Comparison of ENCODE assay signal across 27 cellular contexts in genomic region chr10:100881552-100882250, GRCh38. TPM values are rescaled to one million over a fixed set of nuclear protein-coding genes. Genes with fewer than 3 reads are reported as not detected.
A peak's percentile ranks its signal among the peaks of the same experiment; 100 is the strongest.
DNase-seq lines count a peak whose midpoint lies in the region; ATAC-seq, FAIRE-seq and TF ChIP-seq lines count a peak whose summit lies in the region.
"Had no signal": no experiment of that assay in that cellular context is flagged by ENCODE, and none has a peak within 500 bp of the region (broad histone marks: within the 10 kb centered on the region; RNA-seq: fewer than 3 reads in every experiment).

No MANE protein-coding gene starts in this region.

- peak; percentile 32 for DNase-seq in activated CD4-positive, alpha-beta T cell treated with anti-CD3 and anti-CD28 coated beads for 36 hours
- DNase-seq in activated CD4-positive, alpha-beta T cell treated with anti-CD3 and anti-CD28 coated beads, Interleukin-2, amount 10 ng/mL, durations not matched to agents 7 days and 5 days, result no peak
- peak in 1 of 2 experiments; percentile 58 for DNase-seq in SJCRH30
- no peak for DNase-seq in HepG2 (ENCODE audit: low spot score)
- DNase-seq in testis, result peak; percentile 33
- no peak for DNase-seq in esophagus muscularis mucosa (ENCODE audit: extremely low spot score)
- no peak for DNase-seq in activated CD4-positive, alpha-beta memory T cell treated with anti-CD3 and anti-CD28 coated beads, Interleukin-2, amount 10 ng/mL, durations not matched to agents 7 days and 5 days
- DNase-seq: 8988T; activated CD4-positive, alpha-beta T cell treated with anti-CD3 and anti-CD28 coated beads, Interleukin-2, amount 50 U/mL, for 4 hours; activated naive CD4-positive, alpha-beta T cell treated with Interleukin-2 at 50 U/mL for 16 hours; activated T-cell treated with anti-CD3 and anti-CD28 coated beads for 4 hours; anterior cingulate cortex; heart left ventricle; naive B cell; NCI-H146; NCI-H2171 treated with DMSO at 0.1 percent for 48 hours; NCI-H69; SHP77; T-helper 17 cell had no signal

- TF ChIP-seq CTCF in HepG2 (CRISPR knock-in tag; IDR thresholded peaks at IDR 0.05) (no peak), testis (IDR thresholded peaks at IDR 0.05) (no peak), esophagus muscularis mucosa (IDR thresholded peaks at IDR 0.05) (no peak)

- CTCF ChIA-PET in activated CD4-positive, alpha-beta T cell treated with anti-CD3 and anti-CD28 coated beads for 36 hours (lab: Charles Lee), result interaction anchor here (0.7 to 1.9 kb wide), 8 partner anchors 10 to 449 kb away, joined by 3 to 10 read pairs (median 3); no protein-coding TSS in a partner anchor
- CTCF ChIA-PET in activated CD4-positive, alpha-beta T cell treated with anti-CD3 and anti-CD28 coated beads, Interleukin-2, amount 10 ng/mL, durations not matched to agents 7 days and 5 days (lab: Charles Lee), result interaction anchor here (0.7 to 1.0 kb wide), 2 partner anchors 9 to 336 kb away, joined by 3 read pairs; no protein-coding TSS in a partner anchor
- CTCF ChIA-PET in HepG2 (lab: Yijun Ruan, JAX; ENCODE audit: low intra/inter-chr PET ratio, low total read pairs), result no interaction called here
- CTCF ChIA-PET in activated CD4-positive, alpha-beta memory T cell treated with anti-CD3 and anti-CD28 coated beads, Interleukin-2, amount 10 ng/mL, durations not matched to agents 7 days and 5 days (lab: Charles Lee), result no interaction called here

- H3K9me3 ChIP-seq in SJCRH30 (replicated peaks), result no peaks in the 10 kb centered on the region
- H3K9me3 ChIP-seq in HepG2 (ENCODE audit: low read length), result no peaks in the 10 kb centered on the region
- no peaks in the 10 kb centered on the region for H3K9me3 ChIP-seq in testis
- no peaks in the 10 kb centered on the region for H3K9me3 ChIP-seq in esophagus muscularis mucosa
- H3K9me3 ChIP-seq: BLaER1 treated with 17β-estradiol and CSF1 and Interleukin-3, amounts not matched to agents 10 nM and 100 nM; heart left ventricle; tibial nerve had no signal

- WGBS in HepG2 (ENCODE audit: low lambda C conversion rate), result 2% methylated on average over 4 of the region's 5 CpGs
- WGBS in testis, 2 donors, result 35 to 63% methylated on average over 5 of the region's 5 CpGs
- 77% methylated on average over 5 of the region's 5 CpGs for WGBS in esophagus muscularis mucosa

- no peak overlapping the region for H3K27ac Mint-ChIP-seq in activated CD4-positive, alpha-beta T cell treated with anti-CD3 and anti-CD28 coated beads for 36 hours
- H3K27ac Mint-ChIP-seq in activated CD4-positive, alpha-beta T cell treated with anti-CD3 and anti-CD28 coated beads, Interleukin-2, amount 10 ng/mL, durations not matched to agents 7 days and 5 days, result no peak overlapping the region
- H3K27ac Mint-ChIP-seq in activated CD4-positive, alpha-beta memory T cell treated with anti-CD3 and anti-CD28 coated beads, Interleukin-2, amount 10 ng/mL, durations not matched to agents 7 days and 5 days, result no peak overlapping the region
- H3K27ac Mint-ChIP-seq: stimulated activated effector memory CD8-positive, alpha-beta T cell treated with anti-CD3 and anti-CD28 coated beads, Interleukin-12 subunit alpha, Interleukin-12 subunit beta, amount 100 ng/mL, for 72 hours; T-helper 17 cell had no signal

- TF ChIP-seq RAD21 in HepG2 (CRISPR knock-in tag; IDR thresholded peaks at IDR 0.05), result no peak

- H3K9me3 Mint-ChIP-seq in activated CD4-positive, alpha-beta T cell treated with anti-CD3 and anti-CD28 coated beads for 36 hours (ENCODE audit: low read depth), result no peaks in the 10 kb centered on the region
- H3K9me3 Mint-ChIP-seq in activated CD4-positive, alpha-beta T cell treated with anti-CD3 and anti-CD28 coated beads, Interleukin-2, amount 10 ng/mL, durations not matched to agents 7 days and 5 days, result no peaks in the 10 kb centered on the region
- no peaks in the 10 kb centered on the region for H3K9me3 Mint-ChIP-seq in activated CD4-positive, alpha-beta memory T cell treated with anti-CD3 and anti-CD28 coated beads, Interleukin-2, amount 10 ng/mL, durations not matched to agents 7 days and 5 days
- H3K9me3 Mint-ChIP-seq: naive B cell; stimulated activated effector memory CD8-positive, alpha-beta T cell treated with anti-CD3 and anti-CD28 coated beads, Interleukin-12 subunit alpha, Interleukin-12 subunit beta, amount 100 ng/mL, for 72 hours had no signal

- H3K4me1 Mint-ChIP-seq in activated CD4-positive, alpha-beta T cell treated with anti-CD3 and anti-CD28 coated beads for 36 hours, result peaks cover 4% of the 10 kb centered on the region
- no peaks in the 10 kb centered on the region for H3K4me1 Mint-ChIP-seq in activated CD4-positive, alpha-beta T cell treated with anti-CD3 and anti-CD28 coated beads, Interleukin-2, amount 10 ng/mL, durations not matched to agents 7 days and 5 days
- H3K4me1 Mint-ChIP-seq in activated CD4-positive, alpha-beta memory T cell treated with anti-CD3 and anti-CD28 coated beads, Interleukin-2, amount 10 ng/mL, durations not matched to agents 7 days and 5 days, result no peaks in the 10 kb centered on the region
- H3K4me1 Mint-ChIP-seq: naive B cell; stimulated activated effector memory CD8-positive, alpha-beta T cell treated with anti-CD3 and anti-CD28 coated beads, Interleukin-12 subunit alpha, Interleukin-12 subunit beta, amount 100 ng/mL, for 72 hours; T-helper 17 cell had no signal

- no peak overlapping the region for H3K9ac ChIP-seq in HepG2 (ENCODE audit: insufficient read depth, low read depth, low read length)

- H3K36me3 ChIP-seq in SJCRH30 (no peaks in the 10 kb centered on the region), HepG2 (replicated peaks in 1 of 2; ENCODE audit: control insufficient read depth in 1 of 2, insufficient read depth in 2 of 2, low read length in 2 of 2) (no peaks in the 10 kb centered on the region), testis (ENCODE audit: low read depth, missing control alignments) (no peaks in the 10 kb centered on the region), esophagus muscularis mucosa (no peaks in the 10 kb centered on the region)
- H3K36me3 ChIP-seq: BLaER1 treated with 17β-estradiol and CSF1 and Interleukin-3, amounts not matched to agents 10 nM and 100 nM; heart left ventricle; tibial nerve had no signal

- H4K20me1 ChIP-seq in HepG2 (ENCODE audit: insufficient read depth, low read length), result no peaks in the 10 kb centered on the region
- H4K20me1 ChIP-seq: BLaER1 treated with 17β-estradiol and CSF1 and Interleukin-3, amounts not matched to agents 10 nM and 100 nM had no signal

- TF ChIP-seq POLR2A in HepG2 (IDR thresholded peaks at IDR 0.05; ENCODE audit: insufficient read depth in 1 of 2, low read depth in 2 of 2, low read length in 2 of 2) (no peak), testis (IDR thresholded peaks at IDR 0.05) (no peak), esophagus muscularis mucosa (IDR thresholded peaks at IDR 0.05; ENCODE audit: low read depth) (no peak)

- H3K4me2 ChIP-seq in HepG2 (ENCODE audit: low read depth, low read length), result peak overlapping the region; percentile 67; the same call in 1 of the 2 replicates

- H3K36me3 Mint-ChIP-seq in activated CD4-positive, alpha-beta T cell treated with anti-CD3 and anti-CD28 coated beads for 36 hours (ENCODE audit: low read depth), result no peaks in the 10 kb centered on the region
- no peaks in the 10 kb centered on the region for H3K36me3 Mint-ChIP-seq in activated CD4-positive, alpha-beta T cell treated with anti-CD3 and anti-CD28 coated beads, Interleukin-2, amount 10 ng/mL, durations not matched to agents 7 days and 5 days (ENCODE audit: low read depth)
- H3K36me3 Mint-ChIP-seq in activated CD4-positive, alpha-beta memory T cell treated with anti-CD3 and anti-CD28 coated beads, Interleukin-2, amount 10 ng/mL, durations not matched to agents 7 days and 5 days (ENCODE audit: low read depth), result no peaks in the 10 kb centered on the region
- H3K36me3 Mint-ChIP-seq: naive B cell; stimulated activated effector memory CD8-positive, alpha-beta T cell treated with anti-CD3 and anti-CD28 coated beads, Interleukin-12 subunit alpha, Interleukin-12 subunit beta, amount 100 ng/mL, for 72 hours had no signal

- H3K27ac ChIP-seq in SJCRH30 (peak overlapping the region; percentile 90), HepG2 (ENCODE audit: extremely low read length, insufficient read depth, low read length) (peak overlapping the region; percentile 76), testis (peak overlapping the region; percentile 6 to 65), esophagus muscularis mucosa (replicated peaks in 1 of 4) (no peak overlapping the region)
- H3K27ac ChIP-seq: BLaER1 treated with 17β-estradiol and CSF1 and Interleukin-3, amounts not matched to agents 10 nM and 100 nM; tibial nerve; VCaP had no signal

- intact Hi-C loops in activated CD4-positive, alpha-beta T cell treated with anti-CD3 and anti-CD28 coated beads for 36 hours (cut with DNase I, micrococcal nuclease), result no loop called here
- intact Hi-C loops in HepG2 (cut with micrococcal nuclease; ENCODE audit: unreplicated experiment), result loop anchor here (1.0 kb wide), 1 partner anchor 53 kb away; no protein-coding TSS in a partner anchor
- intact Hi-C loops in testis (cut with DNase I; ENCODE audit: low total_unique reads), result no loop called here
- intact Hi-C loops in esophagus muscularis mucosa (cut with DNase I), result no loop called here

- no TSS peak for BruUV-seq in HepG2 (replicated peaks; lab: Mats Ljungman, UMichigan)

- FAIRE-seq in HepG2 (lab: Jason Lieb, UNC), result no peak
- FAIRE-seq: D721Med, islet of Langerhans had no signal

- H3K4me3 ChIP-seq in SJCRH30 (no peak overlapping the region), HepG2 (replicated peaks in 1 of 3; ENCODE audit: insufficient read depth in 1 of 3, low read depth in 2 of 3, low read length in 3 of 3) (no peak overlapping the region), testis (no peak overlapping the region), esophagus muscularis mucosa (no peak overlapping the region)
- H3K4me3 ChIP-seq: BLaER1 treated with 17β-estradiol and CSF1 and Interleukin-3, amounts not matched to agents 10 nM and 100 nM; heart left ventricle; lung; tibial nerve had no signal

- no peaks in the 10 kb centered on the region for H3K27me3 ChIP-seq in SJCRH30
- no peaks in the 10 kb centered on the region for H3K27me3 ChIP-seq in HepG2 (ENCODE audit: control insufficient read depth in 1 of 2, insufficient read depth in 2 of 2, low read length in 2 of 2)
- no peaks in the 10 kb centered on the region for H3K27me3 ChIP-seq in testis
- H3K27me3 ChIP-seq in esophagus muscularis mucosa, result peaks cover 0 to 40% (median 3%) of the 10 kb centered on the region in 4 donors
- H3K27me3 ChIP-seq: BLaER1 treated with 17β-estradiol and CSF1 and Interleukin-3, amounts not matched to agents 10 nM and 100 nM; tibial nerve had no signal

- H3K4me3 Mint-ChIP-seq in activated CD4-positive, alpha-beta T cell treated with anti-CD3 and anti-CD28 coated beads for 36 hours, result no peak overlapping the region
- H3K4me3 Mint-ChIP-seq in activated CD4-positive, alpha-beta T cell treated with anti-CD3 and anti-CD28 coated beads, Interleukin-2, amount 10 ng/mL, durations not matched to agents 7 days and 5 days, result no peak overlapping the region
- no peak overlapping the region for H3K4me3 Mint-ChIP-seq in activated CD4-positive, alpha-beta memory T cell treated with anti-CD3 and anti-CD28 coated beads, Interleukin-2, amount 10 ng/mL, durations not matched to agents 7 days and 5 days
- H3K4me3 Mint-ChIP-seq: stimulated activated effector memory CD8-positive, alpha-beta T cell treated with anti-CD3 and anti-CD28 coated beads, Interleukin-12 subunit alpha, Interleukin-12 subunit beta, amount 100 ng/mL, for 72 hours; T-helper 17 cell had no signal

- H3K27me3 Mint-ChIP-seq in activated CD4-positive, alpha-beta T cell treated with anti-CD3 and anti-CD28 coated beads for 36 hours, result peaks cover 3% of the 10 kb centered on the region
- H3K27me3 Mint-ChIP-seq in activated CD4-positive, alpha-beta T cell treated with anti-CD3 and anti-CD28 coated beads, Interleukin-2, amount 10 ng/mL, durations not matched to agents 7 days and 5 days, result no peaks in the 10 kb centered on the region
- H3K27me3 Mint-ChIP-seq in activated CD4-positive, alpha-beta memory T cell treated with anti-CD3 and anti-CD28 coated beads, Interleukin-2, amount 10 ng/mL, durations not matched to agents 7 days and 5 days, result peaks cover 7% of the 10 kb centered on the region

- in situ Hi-C loops in HepG2 (cut with HindIII; ENCODE audit: extremely low pct_ligation_motif_present, low pct_unique_long_range_greater_than_20kb), result loop anchor here (25.0 kb wide), 1 partner anchor 544 kb away; the partner anchor contains the start of genes PKD2L1 and SCD

- H3K4me1 ChIP-seq in SJCRH30, result peaks cover 75% of the 10 kb centered on the region
- peaks cover 84% of the 10 kb centered on the region for H3K4me1 ChIP-seq in HepG2 (ENCODE audit: insufficient read depth, low read length)
- peaks cover 42% of the 10 kb centered on the region for H3K4me1 ChIP-seq in testis
- H3K4me1 ChIP-seq in esophagus muscularis mucosa, result peaks cover 0 to 10% (median 7%) of the 10 kb centered on the region in 4 donors

- H2AFZ ChIP-seq in HepG2 (ENCODE audit: low read length), result no peak overlapping the region

- ATAC-seq in activated CD4-positive, alpha-beta T cell treated with anti-CD3 and anti-CD28 coated beads for 36 hours, result no peak
- ATAC-seq in HepG2 (peak; percentile 13), GM21390 (IDR thresholded peaks at IDR 0.05; ENCODE audit: unreplicated experiment) (no peak)
- ATAC-seq: stimulated activated effector memory CD8-positive, alpha-beta T cell treated with anti-CD3 and anti-CD28 coated beads, Interleukin-12 subunit alpha, Interleukin-12 subunit beta, amount 100 ng/mL, for 72 hours; T-helper 17 cell had no signal

- no peaks in the 10 kb centered on the region for H3K79me2 ChIP-seq in HepG2 (ENCODE audit: insufficient read depth, low read length)

- TF ChIP-seq EP300 in HepG2 (IDR thresholded peaks at IDR 0.05; ENCODE audit: low read depth in 2 of 2, low read length in 2 of 2) (no peak), HepG2 (CRISPR knock-in tag; IDR thresholded peaks at IDR 0.05; ENCODE audit: borderline replicate concordance) (no peak), esophagus muscularis mucosa (IDR thresholded peaks at IDR 0.05) (no peak)

- POLR2A ChIA-PET in activated CD4-positive, alpha-beta T cell treated with anti-CD3 and anti-CD28 coated beads for 36 hours (lab: Charles Lee), result no interaction called here
- POLR2A ChIA-PET in activated CD4-positive, alpha-beta T cell treated with anti-CD3 and anti-CD28 coated beads, Interleukin-2, amount 10 ng/mL, durations not matched to agents 7 days and 5 days (lab: Charles Lee), result no interaction called here
- POLR2A ChIA-PET in HepG2 (lab: Yijun Ruan, JAX), result interaction anchor here (0.6 to 4.1 kb wide), 12 partner anchors 10 to 540 kb away, joined by 3 to 34 read pairs (median 4); partner anchors contain the start of genes HIF1AN, KAZALD1 and SLF2
- POLR2A ChIA-PET in activated CD4-positive, alpha-beta memory T cell treated with anti-CD3 and anti-CD28 coated beads, Interleukin-2, amount 10 ng/mL, durations not matched to agents 7 days and 5 days (lab: Charles Lee), result no interaction called here

RNA-seq across cellular contexts. Expression of gene SLF2, which starts 31.1 kb away (rescaled TPM):
- 10 to 100 TPM; 30.9 to 34.3 TPM for total RNA-seq in activated CD4-positive, alpha-beta T cell treated with anti-CD3 and anti-CD28 coated beads for 36 hours
- 10 to 100 TPM; 39.1 to 41.3 TPM for total RNA-seq in activated CD4-positive, alpha-beta T cell treated with anti-CD3 and anti-CD28 coated beads, Interleukin-2, amount 10 ng/mL, durations not matched to agents 7 days and 5 days
- 217 and 257 TPM in 2 replicates for total RNA-seq in SJCRH30 (2014; rRNA removed; shearing (Covaris generic))
- total RNA-seq in HepG2 (2016; rRNA removed; fragmentation: Illumina TruSeq; extraction: Trizol), result 48.1 and 59.8 TPM in 2 replicates
- total RNA-seq in HepG2 (2016; cell fraction: cytosol; rRNA removed; fragmentation: Illumina TruSeq; extraction: Trizol; ENCODE audit: low read depth), result 35.7 and 39.2 TPM in 2 replicates
- total RNA-seq in HepG2 (2016; cell fraction: insoluble cytoplasmic fraction; rRNA removed; fragmentation: Illumina TruSeq; extraction: Trizol), result 48.7 and 55.8 TPM in 2 replicates
- 37.2 and 42.1 TPM in 2 replicates for total RNA-seq in HepG2 (2016; cell fraction: membrane; rRNA removed; fragmentation: Illumina TruSeq; extraction: Trizol)
- total RNA-seq in HepG2 (2016; cell fraction: nucleus; rRNA removed; fragmentation: Illumina TruSeq; extraction: Trizol), result 58.3 and 64.6 TPM in 2 replicates
- polyA plus RNA-seq in HepG2 (2011; rRNA removed), result 12.2 and 12.6 TPM in 2 replicates
- polyA plus RNA-seq in HepG2 (2011; cell fraction: cytosol; rRNA removed), result 5.8 and 6.0 TPM in 2 replicates
- polyA plus RNA-seq in HepG2 (2011; cell fraction: nucleus; rRNA removed), result 18.9 and 23.2 TPM in 2 replicates
- 15.3 and 20.8 TPM in 2 replicates for polyA plus RNA-seq in HepG2 (2012)
- polyA plus RNA-seq in HepG2 (2016; cell fraction: cytosol; fragmentation: Illumina TruSeq; extraction: Trizol; ENCODE audit: low read depth), result 3.5 and 4.7 TPM in 2 replicates
- 30.2 and 31.7 TPM in 2 replicates for polyA plus RNA-seq in HepG2 (2016; cell fraction: insoluble cytoplasmic fraction; fragmentation: Illumina TruSeq; extraction: Trizol; ENCODE audit: low read depth)
- 7.6 and 8.6 TPM in 2 replicates for polyA plus RNA-seq in HepG2 (2016; cell fraction: membrane; fragmentation: Illumina TruSeq; extraction: Trizol; ENCODE audit: low read depth)
- polyA plus RNA-seq in HepG2 (2016; cell fraction: nucleus; fragmentation: Illumina TruSeq; extraction: Trizol; ENCODE audit: insufficient read depth, low read depth), result 55.6 and 64.3 TPM in 2 replicates
- polyA minus RNA-seq in HepG2 (2011; rRNA and poly(A)+ RNA removed; ENCODE audit: low replicate concordance), result 9.0 and 14.8 TPM in 2 replicates
- 15.4 and 17.1 TPM in 2 replicates for polyA minus RNA-seq in HepG2 (2011; cell fraction: cytosol; rRNA and poly(A)+ RNA removed)
- 88.7 and 96.8 TPM in 2 replicates for polyA minus RNA-seq in HepG2 (2011; cell fraction: nucleus; rRNA and poly(A)+ RNA removed)
- 100 to 1,000 TPM; 150 to 171 TPM for total RNA-seq in testis
- polyA plus RNA-seq in testis (ENCODE audit: insufficient read depth, low read depth, low replicate concordance), result 42.6 TPM
- 10 to 100 TPM; 19.1 to 34.1 (median 20.8) TPM for total RNA-seq in esophagus muscularis mucosa
- 10 to 100 TPM; 34.9 to 37.2 TPM for total RNA-seq in activated CD4-positive, alpha-beta memory T cell treated with anti-CD3 and anti-CD28 coated beads, Interleukin-2, amount 10 ng/mL, durations not matched to agents 7 days and 5 days

Comparison
In these comparisons a context has a peak if more than half of its experiments do, and no peak if none do; other contexts are left out.
1. DNase-seq: peak in activated CD4-positive, alpha-beta T cell treated with anti-CD3 and anti-CD28 coated beads for 36 hours (single experiment) and testis (single experiment); none in activated CD4-positive, alpha-beta T cell treated with anti-CD3 and anti-CD28 coated beads, Interleukin-2, amount 10 ng/mL, durations not matched to agents 7 days and 5 days (single experiment), HepG2 (single experiment), esophagus muscularis mucosa (single experiment) and activated CD4-positive, alpha-beta memory T cell treated with anti-CD3 and anti-CD28 coated beads, Interleukin-2, amount 10 ng/mL, durations not matched to agents 7 days and 5 days (single experiment).
2. H3K27ac ChIP-seq: peak in SJCRH30 (single experiment), HepG2 (single experiment) and testis (2 of 2); none in esophagus muscularis mucosa (0 of 4).
3. CTCF ChIA-PET loops: an anchor here in activated CD4-positive, alpha-beta T cell treated with anti-CD3 and anti-CD28 coated beads for 36 hours (0.7 to 1.9 kb wide) and activated CD4-positive, alpha-beta T cell treated with anti-CD3 and anti-CD28 coated beads, Interleukin-2, amount 10 ng/mL, durations not matched to agents 7 days and 5 days (0.7 to 1.0 kb wide); none called in HepG2 and activated CD4-positive, alpha-beta memory T cell treated with anti-CD3 and anti-CD28 coated beads, Interleukin-2, amount 10 ng/mL, durations not matched to agents 7 days and 5 days.